Comparison of ENCODE assay signal across 26 cellular contexts in the genomic region with DNA sequence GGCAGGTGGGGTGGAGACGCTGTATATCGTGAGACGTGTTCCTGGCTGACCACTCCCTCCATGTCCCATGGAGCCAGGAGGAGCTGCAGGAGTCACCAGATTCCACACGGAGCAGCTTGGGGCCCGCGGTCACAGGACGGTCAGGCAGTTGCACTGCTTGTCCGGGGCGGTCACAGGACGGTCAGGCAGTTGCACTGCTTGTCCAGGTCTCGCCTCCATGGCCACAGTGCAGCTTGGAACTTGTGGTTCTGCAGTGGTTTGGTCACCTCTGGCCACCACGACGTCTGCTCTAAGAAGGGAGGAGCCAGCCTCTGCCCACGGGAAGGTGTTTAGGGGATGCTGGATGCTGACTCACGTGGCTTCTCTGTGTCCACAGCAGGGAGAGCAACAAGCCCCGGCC. TPM values are rescaled to one million over a fixed set of nuclear protein-coding genes. Genes with fewer than 3 reads are reported as not detected.
A peak's percentile ranks its signal among the peaks of the same experiment; 100 is the strongest.
DNase-seq lines count a peak whose midpoint lies in the region; ATAC-seq, FAIRE-seq and TF ChIP-seq lines count a peak whose summit lies in the region.
"Had no signal": no experiment of that assay in that cellular context is flagged by ENCODE, and none has a peak within 500 bp of the region (broad histone marks: within the 10 kb centered on the region; RNA-seq: fewer than 3 reads in every experiment).

No MANE protein-coding gene starts in this region.

- ATAC-seq in natural killer cell treated with Interleukin-12 subunit alpha and Interleukin-12 subunit beta and Interleukin-15 and Interleukin-18, amount 100 ng/mL, for 72 hours: no peak
- ATAC-seq in natural killer cell (no peak), GM18868 (IDR thresholded peaks at IDR 0.05; ENCODE audit: unreplicated experiment) (no peak)
- ATAC-seq: activated T-cell treated with anti-CD3 and anti-CD28 coated beads, Interleukin-2, amount 50 U/mL, for 4 hours; effector memory CD8-positive, alpha-beta T cell had no signal

- H3K36me3 Mint-ChIP-seq in natural killer cell treated with Interleukin-12 subunit alpha and Interleukin-12 subunit beta and Interleukin-15 and Interleukin-18, amount 100 ng/mL, for 72 hours: no peaks in the 10 kb centered on the region
- H3K36me3 Mint-ChIP-seq in natural killer cell: no peaks in the 10 kb centered on the region

- H3K27me3 Mint-ChIP-seq in natural killer cell treated with Interleukin-12 subunit alpha and Interleukin-12 subunit beta and Interleukin-15 and Interleukin-18, amount 100 ng/mL, for 72 hours: no peaks in the 10 kb centered on the region
- no peaks in the 10 kb centered on the region for H3K27me3 Mint-ChIP-seq in natural killer cell (ENCODE audit: low read depth in 2 of 2)
- H3K27me3 Mint-ChIP-seq: activated naive CD4-positive, alpha-beta T cell treated with anti-CD3 and anti-CD28 coated beads, Interleukin-2, amount 10 ng/mL, durations not matched to agents 7 days and 5 days; effector memory CD8-positive, alpha-beta T cell had no signal

- H3K27ac Mint-ChIP-seq in natural killer cell treated with Interleukin-12 subunit alpha and Interleukin-12 subunit beta and Interleukin-15 and Interleukin-18, amount 100 ng/mL, for 72 hours: no peak overlapping the region
- H3K27ac Mint-ChIP-seq in natural killer cell: no peak overlapping the region
- H3K27ac Mint-ChIP-seq: activated CD8-positive, alpha-beta T cell treated with anti-CD3 and anti-CD28 coated beads, Interleukin-2, amount 10 ng/mL, durations not matched to agents 7 days and 5 days; activated naive CD4-positive, alpha-beta T cell treated with anti-CD3 and anti-CD28 coated beads, Interleukin-2, amount 10 ng/mL, durations not matched to agents 7 days and 5 days; effector memory CD8-positive, alpha-beta T cell had no signal

- no peak overlapping the region for H3K4me3 ChIP-seq in foreskin fibroblast (ENCODE audit: low read depth in 1 of 2, low read length in 2 of 2)
- H3K4me3 ChIP-seq: ascending aorta, SJCRH30, vagina had no signal

- FAIRE-seq in urothelium cell line (lab: Jason Lieb, UNC): peak; percentile 75
- FAIRE-seq: A204.1, G401.6, GM19239, kidney had no signal

- no peaks in the 10 kb centered on the region for H3K9me3 Mint-ChIP-seq in natural killer cell treated with Interleukin-12 subunit alpha and Interleukin-12 subunit beta and Interleukin-15 and Interleukin-18, amount 100 ng/mL, for 72 hours
- H3K9me3 Mint-ChIP-seq in natural killer cell: no peaks in the 10 kb centered on the region
- H3K9me3 Mint-ChIP-seq: activated naive CD4-positive, alpha-beta T cell treated with anti-CD3 and anti-CD28 coated beads, Interleukin-2, amount 10 ng/mL, durations not matched to agents 7 days and 5 days; activated T-cell treated with anti-CD3 and anti-CD28 coated beads, Interleukin-2, amount 50 U/mL, for 4 hours; effector memory CD8-positive, alpha-beta T cell; WTC11 had no signal

- H3K4me3 Mint-ChIP-seq in natural killer cell treated with Interleukin-12 subunit alpha and Interleukin-12 subunit beta and Interleukin-15 and Interleukin-18, amount 100 ng/mL, for 72 hours: no peak overlapping the region
- H3K4me3 Mint-ChIP-seq in natural killer cell: no peak overlapping the region
- H3K4me3 Mint-ChIP-seq: activated CD8-positive, alpha-beta T cell treated with anti-CD3 and anti-CD28 coated beads, Interleukin-2, amount 10 ng/mL, durations not matched to agents 7 days and 5 days; activated naive CD4-positive, alpha-beta T cell treated with anti-CD3 and anti-CD28 coated beads, Interleukin-2, amount 10 ng/mL, durations not matched to agents 7 days and 5 days; activated T-cell treated with anti-CD3 and anti-CD28 coated beads, Interleukin-2, amount 50 U/mL, for 4 hours; effector memory CD8-positive, alpha-beta T cell; WTC11 had no signal

- intact Hi-C loops in natural killer cell (cut with micrococcal nuclease): no loop called here

- peaks cover 10 to 29% of the 10 kb centered on the region in 2 donors for H3K4me1 Mint-ChIP-seq in natural killer cell treated with Interleukin-12 subunit alpha and Interleukin-12 subunit beta and Interleukin-15 and Interleukin-18, amount 100 ng/mL, for 72 hours (ENCODE audit: low read depth in 2 of 2)
- H3K4me1 Mint-ChIP-seq in natural killer cell: peaks cover 30 to 32% of the 10 kb centered on the region in 2 donors

- peak; percentile 41 for DNase-seq in natural killer cell treated with Interleukin-12 subunit alpha and Interleukin-12 subunit beta and Interleukin-15 and Interleukin-18, amount 100 ng/mL, for 72 hours (ENCODE audit: low spot score)
- DNase-seq in natural killer cell (no peak), RKO (ENCODE audit: low spot score) (peak; percentile 14), foreskin fibroblast (peak; percentile 28 to 36), urothelium cell line (ENCODE audit: low spot score) (no peak), SHP77 (lab: John Stamatoyannopoulos, UW) (no peak), erythroblast (lab: John Stamatoyannopoulos, UW) (no peak)
- DNase-seq: activated CD8-positive, alpha-beta T cell treated with anti-CD3 and anti-CD28 coated beads, Interleukin-2, amount 10 ng/mL, durations not matched to agents 7 days and 5 days; activated naive CD4-positive, alpha-beta T cell treated with anti-CD3 and anti-CD28 coated beads, Interleukin-2, amount 10 ng/mL, durations not matched to agents 7 days and 5 days; activated T-cell treated with anti-CD3 and anti-CD28 coated beads, Interleukin-2, amount 50 U/mL, for 4 hours; effector memory CD8-positive, alpha-beta T cell; GOT3; mammary epithelial cell; NCI-H2081; NCI-H510A treated with DMSO at 0.1 percent for 48 hours; SJCRH30; stimulated activated CD4-positive, alpha-beta T cell treated with anti-CD3 and anti-CD28 coated beads, Interleukin-4, amount 100 ng/mL, for 4 hours had no signal

- no peak for TF ChIP-seq POLR2A in erythroblast (IDR thresholded peaks at IDR 0.05; ENCODE audit: low read length)

- TF ChIP-seq CTCF in natural killer cell (IDR thresholded peaks at IDR 0.05) (no peak), foreskin fibroblast (IDR thresholded peaks at IDR 0.05; ENCODE audit: low read depth, low read length) (no peak)

RNA-seq across cellular contexts. Expression of a gene that starts 33.0 kb away (rescaled TPM):
- total RNA-seq in natural killer cell treated with Interleukin-12 subunit alpha and Interleukin-12 subunit beta and Interleukin-15 and Interleukin-18, amount 100 ng/mL, for 72 hours: 10 to 100 TPM; 43.5 to 83.6 TPM
- 10 to 100 TPM; 12.8 to 22.9 (median 20.0) TPM for total RNA-seq in natural killer cell

RNA-seq across cellular contexts. Expression of a gene that starts 52.1 kb away (rescaled TPM):
- 1,000 to 10,000 TPM in 1 of 2 donors, 100 to 1,000 TPM in 1; 448 to 1,246 TPM for total RNA-seq in natural killer cell treated with Interleukin-12 subunit alpha and Interleukin-12 subunit beta and Interleukin-15 and Interleukin-18, amount 100 ng/mL, for 72 hours
- 1,000 to 10,000 TPM; 1,223 to 1,393 (median 1,250) TPM for total RNA-seq in natural killer cell
- total RNA-seq: fibroblast of lung had no signal

Comparison
In these comparisons a context has a peak if more than half of its experiments do, and no peak if none do; other contexts are left out.
1. DNase-seq: peak in natural killer cell treated with Interleukin-12 subunit alpha and Interleukin-12 subunit beta and Interleukin-15 and Interleukin-18, amount 100 ng/mL, for 72 hours (single experiment), RKO (single experiment) and foreskin fibroblast (2 of 2); none in natural killer cell (single experiment), urothelium cell line (single experiment), SHP77 (0 of 2) and erythroblast (0 of 2).